In the genomic region with DNA sequence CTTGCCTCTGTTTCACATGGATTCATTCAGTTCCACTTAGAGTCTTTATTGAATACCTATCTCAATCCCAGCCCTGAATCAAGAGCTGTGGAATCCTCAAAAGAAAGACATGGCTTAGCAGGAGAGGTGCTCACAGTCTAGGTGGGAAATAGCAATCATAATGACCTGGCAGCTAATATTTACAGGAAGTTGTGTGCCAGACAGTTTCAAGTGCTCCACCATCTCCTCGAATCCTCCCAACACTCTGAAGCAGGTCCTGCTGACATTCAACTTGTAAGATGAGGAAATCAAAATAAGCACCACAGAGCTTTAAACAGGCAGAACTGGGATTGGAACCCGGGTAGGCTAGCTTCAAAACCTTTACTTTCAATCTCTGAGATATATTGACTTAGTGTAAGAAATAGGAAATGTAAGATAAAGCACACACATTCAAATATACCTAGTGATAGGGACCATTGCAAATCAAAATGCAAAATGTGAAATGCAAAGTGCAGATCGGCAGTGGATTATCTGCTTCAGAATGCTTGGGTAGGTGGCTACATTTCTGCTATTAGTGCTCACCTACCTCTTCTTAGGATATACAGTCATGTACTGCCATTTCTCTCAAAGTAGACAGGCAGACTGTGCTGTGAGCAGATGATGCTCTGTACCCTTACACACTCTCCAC, we compare ENCODE assay signal across 12 cellular contexts.
DNase-seq lines count a peak whose midpoint lies in the region; ATAC-seq, FAIRE-seq and TF ChIP-seq lines count a peak whose summit lies in the region.
"Had no signal": no experiment of that assay in that cellular context is flagged by ENCODE, and none has a peak within 500 bp of the region (broad histone marks: within the 10 kb centered on the region; RNA-seq: fewer than 3 reads in every experiment).

No MANE protein-coding gene starts in this region.

- ATAC-seq in GM19328 (IDR thresholded peaks at IDR 0.05; ENCODE audit: unreplicated experiment), result peak; percentile 26
- ATAC-seq in HG03342 (IDR thresholded peaks at IDR 0.05; ENCODE audit: unreplicated experiment), result peak; percentile 30
- ATAC-seq in naive B cell (ENCODE audit: low read depth in 2 of 2), result peak; percentile 2 to 7

- peaks cover 10 to 23% (median 22%) of the 10 kb centered on the region in 7 donors for H3K9me3 Mint-ChIP-seq in naive B cell

- H3K4me3 Mint-ChIP-seq in naive B cell, result peak overlapping the region in 5 of 8 donors; percentile 27 to 63 (median 41)

- H3K27me3 Mint-ChIP-seq in naive B cell, result no peaks in the 10 kb centered on the region

- TF ChIP-seq CTCF in testis (IDR thresholded peaks at IDR 0.05), result no peak

- intact Hi-C loops in testis (cut with DNase I; ENCODE audit: low total_unique reads), result no loop called here

- TF ChIP-seq POLR2A in H54 (IDR thresholded peaks at IDR 0.05; ENCODE audit: low read depth, low read length) (no peak), testis (IDR thresholded peaks at IDR 0.05) (no peak)

- FAIRE-seq in H54 (lab: Jason Lieb, UNC), result peak; percentile 43

- H3K27ac Mint-ChIP-seq in naive B cell, result peak overlapping the region in 5 of 6 donors; percentile 56 to 92 (median 86)

- no peaks in the 10 kb centered on the region for H3K9me3 ChIP-seq in testis

- H3K27ac ChIP-seq in testis, result no peak overlapping the region

- no peaks in the 10 kb centered on the region for H3K36me3 ChIP-seq in testis (ENCODE audit: low read depth, missing control alignments)

- 88 to 94% methylated on average over 3 of the region's 3 CpGs for WGBS in testis, 2 donors

- H3K4me1 ChIP-seq in testis, result no peaks in the 10 kb centered on the region

- H3K4me1 Mint-ChIP-seq in naive B cell, result peaks cover 51 to 70% (median 68%) of the 10 kb centered on the region in 3 donors

- H3K27me3 ChIP-seq in testis, result no peaks in the 10 kb centered on the region

- DNase-seq in H54 (ENCODE audit: insufficient read length, low spot score) (no peak), naive B cell (no peak), AG08396 (ENCODE audit: low spot score) (no peak), HPDE6-E6E7 (ENCODE audit: extremely low spot score) (no peak), testis (no peak), DMS 273 treated with DMSO at 0.1 percent for 48 hours (lab: John Stamatoyannopoulos, UW) (no peak)
- DNase-seq: hippocampal formation; NCI-H1092; NCI-H69; stimulated activated CD4-positive, alpha-beta T cell treated with anti-CD3 and anti-CD28 coated beads, Interleukin-4, amount 100 ng/mL, for 1 hour had no signal

- H3K36me3 Mint-ChIP-seq in naive B cell, result peaks cover 10 to 19% of the 10 kb centered on the region in 2 donors

- no peak overlapping the region for H3K4me3 ChIP-seq in testis
